ENCODE assay signal across 8 cellular contexts in the genomic region with DNA sequence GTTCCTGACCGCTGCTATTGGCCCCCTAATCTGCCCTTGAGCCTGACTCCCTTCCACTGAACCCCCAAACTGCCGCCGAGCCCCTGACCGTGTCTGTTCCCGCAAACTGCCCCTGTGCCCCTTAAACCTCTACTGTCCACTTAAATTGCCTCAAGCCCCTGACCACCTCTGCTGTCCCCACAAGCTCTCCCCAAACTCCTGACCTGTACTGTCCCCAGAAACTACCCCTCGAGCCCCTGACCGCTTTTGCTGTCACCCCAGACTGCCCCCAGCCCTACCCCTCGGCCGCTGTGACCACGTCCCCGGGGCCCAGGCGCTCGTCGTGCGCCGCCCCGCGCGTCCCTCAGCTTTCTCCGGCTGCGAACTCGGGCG. TPM values are rescaled to one million over a fixed set of nuclear protein-coding genes. Genes with fewer than 3 reads are reported as not detected.
DNase-seq lines count a peak whose midpoint lies in the region; ATAC-seq, FAIRE-seq and TF ChIP-seq lines count a peak whose summit lies in the region.

No MANE protein-coding gene starts in this region.

- H3K27ac ChIP-seq in ACC112 (ENCODE audit: low read depth, low read length): no peak overlapping the region

- no peaks in the 10 kb centered on the region for H3K9me3 ChIP-seq in mucosa of stomach (ENCODE audit: control insufficient read depth, low read length)

- ATAC-seq in HG03039 (IDR thresholded peaks at IDR 0.05; ENCODE audit: unreplicated experiment): peak; percentile 9
- no peak for ATAC-seq in HG02885 (IDR thresholded peaks at IDR 0.05; ENCODE audit: poor library complexity, unreplicated experiment)
- no peak for ATAC-seq in GM21526 (IDR thresholded peaks at IDR 0.05; ENCODE audit: low FRiP score, unreplicated experiment)

- H3K79me2 ChIP-seq in ACC112 (ENCODE audit: control insufficient read depth, insufficient read depth, low read length, unreplicated experiment): peaks cover 6% of the 10 kb centered on the region

- H2AFZ ChIP-seq in ACC112 (ENCODE audit: low read length, unreplicated experiment): peak overlapping the region; percentile 81

- H3K27me3 ChIP-seq in ACC112 (ENCODE audit: insufficient read depth, low read length) (no peaks in the 10 kb centered on the region), bronchial epithelial cell (ENCODE audit: control insufficient read depth, insufficient read depth, low read length) (no peaks in the 10 kb centered on the region), mucosa of stomach (ENCODE audit: control insufficient read depth, insufficient read depth, low read length) (no peaks in the 10 kb centered on the region)

- H3K4me3 ChIP-seq in ACC112 (ENCODE audit: low read depth, low read length) (peak overlapping the region; percentile 99), bronchial epithelial cell (ENCODE audit: low read depth, low read length) (peak overlapping the region; percentile 92), mucosa of stomach (ENCODE audit: low read length) (peak overlapping the region; percentile 84)

- H3K4me1 ChIP-seq in ACC112 (ENCODE audit: control insufficient read depth, insufficient read depth, low read length, unreplicated experiment): peaks cover 2% of the 10 kb centered on the region
- peaks cover 18% of the 10 kb centered on the region for H3K4me1 ChIP-seq in mucosa of stomach (ENCODE audit: control insufficient read depth, insufficient read depth, low read length)

- FAIRE-seq in bronchial epithelial cell (lab: Jason Lieb, UNC): no peak

- peaks cover 1% of the 10 kb centered on the region; the same call in 1 of the 2 replicates for H3K36me3 ChIP-seq in ACC112 (ENCODE audit: insufficient read depth, low read length)
- H3K36me3 ChIP-seq in bronchial epithelial cell (ENCODE audit: control insufficient read depth, insufficient read depth, low read length): peaks cover 1% of the 10 kb centered on the region
- no peaks in the 10 kb centered on the region for H3K36me3 ChIP-seq in mucosa of stomach (ENCODE audit: control insufficient read depth, insufficient read depth, low read length)

- DNase-seq in bronchial epithelial cell (ENCODE audit: low read depth) (no peak), AG08395 (ENCODE audit: low spot score) (no peak), NCI-H345 (lab: John Stamatoyannopoulos, UW) (no peak)

- H3K9ac ChIP-seq in mucosa of stomach (ENCODE audit: low read length): peak overlapping the region; percentile 91

- no peak for TF ChIP-seq CTCF in bronchial epithelial cell (IDR thresholded peaks at IDR 0.05; ENCODE audit: insufficient read depth, low read length, severe bottlenecking)

RNA-seq across cellular contexts. Expression of gene ZNF77, which starts 0.4 kb away (rescaled TPM):
- 7.9 and 9.2 TPM in 2 replicates for total RNA-seq in bronchial epithelial cell

RNA-seq across cellular contexts. Expression of gene TLE6, which starts 33.0 kb away (rescaled TPM):
- total RNA-seq in bronchial epithelial cell: under 0.01 TPM in 1 of 2 replicates, not detected in the other

RNA-seq across cellular contexts. Expression of gene ZNF57, which starts 43.7 kb away (rescaled TPM):
- total RNA-seq in bronchial epithelial cell: 11.1 and 11.6 TPM in 2 replicates
